6 cellular contexts compared by ENCODE assay signal in genomic region chr11:316031-316701, GRCh38. TPM values are rescaled to one million over a fixed set of nuclear protein-coding genes. Genes with fewer than 3 reads are reported as not detected.
DNase-seq lines count a peak whose midpoint lies in the region; ATAC-seq and TF ChIP-seq lines count a peak whose summit lies in the region.

No MANE protein-coding gene starts in this region.

- H3K9me3 ChIP-seq in HUES48 (ENCODE audit: control insufficient read depth, insufficient read depth, low read length) = no peaks in the 10 kb centered on the region
- H3K9me3 ChIP-seq in ectodermal cell (ENCODE audit: control insufficient read depth, low read length) = no peaks in the 10 kb centered on the region

- TF ChIP-seq CTCF in GM13977 (IDR thresholded peaks at IDR 0.05; ENCODE audit: extremely low read depth, insufficient read depth, missing control alignments) = no peak

- 3% methylated on average over 64 of the region's 64 CpGs for WGBS in ectodermal cell, 2 experiments

- ATAC-seq in HG03565 (IDR thresholded peaks at IDR 0.05; ENCODE audit: unreplicated experiment) = no peak

- H3K27ac ChIP-seq in HUES48 (ENCODE audit: low read depth, low read length) = peak overlapping the region; percentile 95
- H3K27ac ChIP-seq in ectodermal cell (ENCODE audit: insufficient read depth, low read depth, low read length, poor library complexity, severe bottlenecking) = no peak overlapping the region

- H3K4me3 ChIP-seq in HUES48 (ENCODE audit: low read depth, low read length) (peak overlapping the region; percentile 86), ectodermal cell (ENCODE audit: insufficient read depth, low read depth, low read length) (peak overlapping the region; percentile 26)

- in situ Hi-C loops in GM13977 (cut with MboI; ENCODE audit: low pct_unique_long_range_greater_than_20kb, low sequenced_read_pairs, unreplicated experiment) = no loop called here

- peak overlapping the region; percentile 10; the same call in 1 of the 2 replicates for H3K9ac ChIP-seq in HUES48 (ENCODE audit: low read depth, low read length)

- DNase-seq in posterior vena cava (ENCODE audit: low spot score) = peak; percentile 84
- no peak for DNase-seq in GM13977 (ENCODE audit: low spot score)
- no peak for DNase-seq in COR-L47 (lab: John Stamatoyannopoulos, UW)

- peaks cover 3% of the 10 kb centered on the region; the same call in 1 of the 2 replicates for H3K36me3 ChIP-seq in HUES48 (ENCODE audit: control insufficient read depth, insufficient read depth, low read length)
- no peaks in the 10 kb centered on the region for H3K36me3 ChIP-seq in ectodermal cell (ENCODE audit: control insufficient read depth, insufficient read depth, low read length)

- H3K4me1 ChIP-seq in HUES48 (ENCODE audit: control insufficient read depth, insufficient read depth, low read length) (peaks cover 50% of the 10 kb centered on the region), ectodermal cell (ENCODE audit: control insufficient read depth, insufficient read depth, low read length) (peaks cover 39% of the 10 kb centered on the region)

- no peaks in the 10 kb centered on the region; the same call in 1 of the 2 replicates for H3K27me3 ChIP-seq in HUES48 (ENCODE audit: control insufficient read depth, insufficient read depth, low read length)
- H3K27me3 ChIP-seq in ectodermal cell (ENCODE audit: control insufficient read depth, insufficient read depth, low read length, poor library complexity, severe bottlenecking) = peaks cover 57% of the 10 kb centered on the region

- intact Hi-C loops in posterior vena cava (cut with DNase I) = loop anchor here in 1 of 2 donors (5.0 kb wide), 1 partner anchor 36 kb away; no protein-coding TSS in a partner anchor

RNA-seq across cellular contexts. Expression of gene IFITM1, which starts 2.3 kb away (rescaled TPM):
- polyA plus RNA-seq in ectodermal cell (2013, experiment 1 of 4) = 30.5 TPM
- 32.4 TPM for polyA plus RNA-seq in ectodermal cell (2013, experiment 2 of 4)
- 43.7 TPM for polyA plus RNA-seq in ectodermal cell (2013, experiment 3 of 4)
- polyA plus RNA-seq in ectodermal cell (2013, experiment 4 of 4) = 50.2 TPM
- 100 to 1,000 TPM; 205 to 275 TPM for total RNA-seq in posterior vena cava

RNA-seq across cellular contexts. Expression of gene IFITM3, which starts 4.5 kb away (rescaled TPM):
- 171 TPM for polyA plus RNA-seq in ectodermal cell (2013, experiment 1 of 4)
- polyA plus RNA-seq in ectodermal cell (2013, experiment 2 of 4) = 166 TPM
- polyA plus RNA-seq in ectodermal cell (2013, experiment 3 of 4) = 147 TPM
- 167 TPM for polyA plus RNA-seq in ectodermal cell (2013, experiment 4 of 4)
- total RNA-seq in posterior vena cava = 1,000 to 10,000 TPM; 1,080 to 1,276 TPM

RNA-seq across cellular contexts. Expression of gene IFITM2, which starts 8.6 kb away (rescaled TPM):
- 108 TPM for polyA plus RNA-seq in ectodermal cell (2013, experiment 1 of 4)
- 103 TPM for polyA plus RNA-seq in ectodermal cell (2013, experiment 2 of 4)
- 96.5 TPM for polyA plus RNA-seq in ectodermal cell (2013, experiment 3 of 4)
- polyA plus RNA-seq in ectodermal cell (2013, experiment 4 of 4) = 114 TPM
- 100 to 1,000 TPM; 647 to 724 TPM for total RNA-seq in posterior vena cava

RNA-seq across cellular contexts. Expression of gene IFITM5, which starts 16.8 kb away (rescaled TPM):
- polyA plus RNA-seq in ectodermal cell (2013, experiment 1 of 4) = not detected
- polyA plus RNA-seq in ectodermal cell (2013, experiment 2 of 4) = not detected
- not detected for polyA plus RNA-seq in ectodermal cell (2013, experiment 3 of 4)
- polyA plus RNA-seq in ectodermal cell (2013, experiment 4 of 4) = not detected
- total RNA-seq in posterior vena cava = not detected

RNA-seq across cellular contexts. Expression of gene PGGHG, which starts 27.2 kb away (rescaled TPM):
- polyA plus RNA-seq in ectodermal cell (2013, experiment 1 of 4) = 19.2 TPM
- polyA plus RNA-seq in ectodermal cell (2013, experiment 2 of 4) = 21.6 TPM
- polyA plus RNA-seq in ectodermal cell (2013, experiment 3 of 4) = 19.4 TPM
- 24.1 TPM for polyA plus RNA-seq in ectodermal cell (2013, experiment 4 of 4)
- 10 to 100 TPM; 18.8 to 20.7 TPM for total RNA-seq in posterior vena cava
